In the genomic region with DNA sequence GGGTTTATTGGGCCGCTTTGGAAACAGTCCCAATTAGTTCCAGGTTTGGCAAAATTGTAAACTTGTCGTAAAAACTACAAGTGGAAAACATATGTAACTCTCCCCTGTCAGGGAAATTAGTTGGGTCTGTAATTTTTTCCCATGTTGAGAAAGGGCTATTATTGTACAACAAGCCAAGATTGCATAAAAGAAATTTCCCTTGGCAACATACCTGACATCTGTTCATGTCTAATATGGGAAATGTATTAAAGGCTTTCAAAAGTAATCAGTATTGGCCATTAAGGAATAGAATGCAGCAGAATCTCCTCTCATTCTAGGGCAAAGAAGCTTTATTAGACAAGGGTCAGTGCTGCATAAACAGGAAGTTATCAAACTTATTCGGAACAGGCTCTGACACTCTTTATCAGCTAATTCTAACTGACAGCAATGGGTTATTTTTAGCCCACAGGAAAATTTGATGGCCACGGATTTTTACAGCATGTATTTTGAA, we compare ENCODE assay signal across 11 cellular contexts.
DNase-seq lines count a peak whose midpoint lies in the region; ATAC-seq and TF ChIP-seq lines count a peak whose summit lies in the region.
"Had no signal": no experiment of that assay in that cellular context is flagged by ENCODE, and none has a peak within 500 bp of the region (broad histone marks: within the 10 kb centered on the region; RNA-seq: fewer than 3 reads in every experiment).

No MANE protein-coding gene starts in this region.

- H3K4me3 ChIP-seq in thyroid gland (replicated peaks in 1 of 3) (no peak overlapping the region), SJCRH30 (no peak overlapping the region)

- H3K36me3 ChIP-seq in thyroid gland (no peaks in the 10 kb centered on the region), SJCRH30 (peaks cover 5% of the 10 kb centered on the region)

- no peak for ATAC-seq in activated T-cell treated with anti-CD3 and anti-CD28 coated beads, Interleukin-2, amount 50 U/mL, for 72 hours (replicated peaks in 1 of 2)
- ATAC-seq in left lobe of liver (peak; percentile 39), GM21367 (IDR thresholded peaks at IDR 0.05; ENCODE audit: unreplicated experiment) (no peak), HG03460 (IDR thresholded peaks at IDR 0.05; ENCODE audit: unreplicated experiment) (no peak)
- ATAC-seq: sciatic nerve had no signal

- TF ChIP-seq CTCF in thyroid gland (IDR thresholded peaks at IDR 0.05), result no peak

- H3K4me1 ChIP-seq in thyroid gland (peaks cover 0 to 6% of the 10 kb centered on the region in 2 donors), SJCRH30 (no peaks in the 10 kb centered on the region)

- intact Hi-C loops in activated T-helper 1 cell treated with anti-CD3 and anti-CD28 coated beads, Interleukin-12 subunit alpha, Interleukin-12 subunit beta, Interleukin-2, Interleukin-4 antibody, amounts not matched to agents 30 ng/mL and 10 ng/mL and 1 ng/mL, durations not matched to agents 14 hours and 24 hours and 36 hours (cut with micrococcal nuclease), result loop anchor here (10.0 kb wide), 1 partner anchor 575 kb away; no protein-coding TSS in a partner anchor
- intact Hi-C loops in thyroid gland (cut with DNase I), result no loop called here

- no peaks in the 10 kb centered on the region for H3K27me3 Mint-ChIP-seq in activated T-cell treated with anti-CD3 and anti-CD28 coated beads, Interleukin-2, amount 50 U/mL, for 72 hours (ENCODE audit: low read depth)
- H3K27me3 Mint-ChIP-seq in activated T-helper 1 cell treated with anti-CD3 and anti-CD28 coated beads, Interleukin-12 subunit alpha, Interleukin-12 subunit beta, Interleukin-2, Interleukin-4 antibody, amounts not matched to agents 30 ng/mL and 10 ng/mL and 1 ng/mL, durations not matched to agents 14 hours and 24 hours and 36 hours (ENCODE audit: insufficient read depth), result no peaks in the 10 kb centered on the region

- H3K9me3 ChIP-seq in thyroid gland (no peaks in the 10 kb centered on the region), SJCRH30 (replicated peaks) (no peaks in the 10 kb centered on the region)

- H3K27me3 ChIP-seq in thyroid gland (no peaks in the 10 kb centered on the region), SJCRH30 (no peaks in the 10 kb centered on the region)

- H3K4me1 Mint-ChIP-seq in activated T-cell treated with anti-CD3 and anti-CD28 coated beads, Interleukin-2, amount 50 U/mL, for 72 hours (ENCODE audit: low read depth), result peaks cover 100% of the 10 kb centered on the region
- peaks cover 98% of the 10 kb centered on the region for H3K4me1 Mint-ChIP-seq in activated T-helper 1 cell treated with anti-CD3 and anti-CD28 coated beads, Interleukin-12 subunit alpha, Interleukin-12 subunit beta, Interleukin-2, Interleukin-4 antibody, amounts not matched to agents 30 ng/mL and 10 ng/mL and 1 ng/mL, durations not matched to agents 14 hours and 24 hours and 36 hours (ENCODE audit: low read depth)

- peak overlapping the region in 1 of 2 donors; percentile 96 for H3K4me3 Mint-ChIP-seq in activated T-cell treated with anti-CD3 and anti-CD28 coated beads, Interleukin-2, amount 50 U/mL, for 72 hours
- H3K4me3 Mint-ChIP-seq in activated T-helper 1 cell treated with anti-CD3 and anti-CD28 coated beads, Interleukin-12 subunit alpha, Interleukin-12 subunit beta, Interleukin-2, Interleukin-4 antibody, amounts not matched to agents 30 ng/mL and 10 ng/mL and 1 ng/mL, durations not matched to agents 14 hours and 24 hours and 36 hours, result no peak overlapping the region

- 61 to 71% methylated on average over 4 of the region's 4 CpGs for whole genome bisulfite sequencing in thyroid gland, 2 donors

- no peak for DNase-seq in activated T-cell treated with anti-CD3 and anti-CD28 coated beads, Interleukin-2, amount 50 U/mL, for 72 hours
- DNase-seq in activated T-cell treated with anti-CD3 and anti-CD28 coated beads, Interleukin-2, amount 50 U/mL, for 48 hours, result no peak
- no peak for DNase-seq in activated T-helper 1 cell treated with anti-CD3 and anti-CD28 coated beads, Interleukin-12 subunit alpha, Interleukin-12 subunit beta, Interleukin-2, Interleukin-4 antibody, amounts not matched to agents 30 ng/mL and 10 ng/mL and 1 ng/mL, durations not matched to agents 14 hours and 24 hours and 36 hours (ENCODE audit: low spot score)
- DNase-seq in left lobe of liver (ENCODE audit: low spot score) (no peak), thyroid gland (no peak), SJCRH30 (no peak)
- DNase-seq: C1 segment of cervical spinal cord, NCI-H1105 had no signal

- H3K9me3 Mint-ChIP-seq in activated T-cell treated with anti-CD3 and anti-CD28 coated beads, Interleukin-2, amount 50 U/mL, for 72 hours, result peaks cover 4 to 10% of the 10 kb centered on the region in 2 donors
- H3K9me3 Mint-ChIP-seq in activated T-helper 1 cell treated with anti-CD3 and anti-CD28 coated beads, Interleukin-12 subunit alpha, Interleukin-12 subunit beta, Interleukin-2, Interleukin-4 antibody, amounts not matched to agents 30 ng/mL and 10 ng/mL and 1 ng/mL, durations not matched to agents 14 hours and 24 hours and 36 hours, result peaks cover 5% of the 10 kb centered on the region

- TF ChIP-seq POLR2A in thyroid gland (IDR thresholded peaks at IDR 0.05), result no peak

- H3K36me3 Mint-ChIP-seq in activated T-cell treated with anti-CD3 and anti-CD28 coated beads, Interleukin-2, amount 50 U/mL, for 72 hours (ENCODE audit: insufficient read depth in 2 of 2), result peaks cover 41 to 84% of the 10 kb centered on the region in 2 donors
- peaks cover 90% of the 10 kb centered on the region for H3K36me3 Mint-ChIP-seq in activated T-helper 1 cell treated with anti-CD3 and anti-CD28 coated beads, Interleukin-12 subunit alpha, Interleukin-12 subunit beta, Interleukin-2, Interleukin-4 antibody, amounts not matched to agents 30 ng/mL and 10 ng/mL and 1 ng/mL, durations not matched to agents 14 hours and 24 hours and 36 hours (ENCODE audit: low read depth)

- H3K27ac Mint-ChIP-seq in activated T-cell treated with anti-CD3 and anti-CD28 coated beads, Interleukin-2, amount 50 U/mL, for 72 hours, result peak overlapping the region; percentile 99
- peak overlapping the region; percentile 29 for H3K27ac Mint-ChIP-seq in activated T-helper 1 cell treated with anti-CD3 and anti-CD28 coated beads, Interleukin-12 subunit alpha, Interleukin-12 subunit beta, Interleukin-2, Interleukin-4 antibody, amounts not matched to agents 30 ng/mL and 10 ng/mL and 1 ng/mL, durations not matched to agents 14 hours and 24 hours and 36 hours

- H3K27ac ChIP-seq in thyroid gland, result peak overlapping the region in 2 of 3 donors; percentile 25 to 68
- no peak overlapping the region for H3K27ac ChIP-seq in SJCRH30
